In genomic region chr5:52915176-52915875, GRCh38 we compare ENCODE assay signal across 8 cellular contexts.
DNase-seq lines count a peak whose midpoint lies in the region; ATAC-seq and TF ChIP-seq lines count a peak whose summit lies in the region.

No MANE protein-coding gene starts in this region.

- H3K4me1 ChIP-seq in liver (ENCODE audit: control insufficient read depth in 4 of 4, insufficient read depth in 4 of 4, low read length in 3 of 4): peaks cover 0 to 11% (median 7%) of the 10 kb centered on the region in 4 donors

- H3K9me3 Mint-ChIP-seq in dendritic cell treated with granulocyte-macrophage colony-stimulating factor and Interleukin-4, amounts not matched to agents 40 ng/mL and 50 ng/mL, for 4 days: no peaks in the 10 kb centered on the region

- TF ChIP-seq CTCF in BJ (IDR thresholded peaks at IDR 0.05; ENCODE audit: insufficient read depth, low read depth, low read length) (peak; percentile 65), liver (IDR thresholded peaks at IDR 0.05; ENCODE audit: low read depth, low read length, missing input control) (peak; percentile 54)

- POLR2A ChIA-PET in BJ (lab: Charles Lee): no interaction called here

- H3K36me3 Mint-ChIP-seq in dendritic cell treated with granulocyte-macrophage colony-stimulating factor and Interleukin-4, amounts not matched to agents 40 ng/mL and 50 ng/mL, for 4 days (ENCODE audit: low read depth): no peaks in the 10 kb centered on the region

- peak overlapping the region; percentile 21; the same call in 1 of the 2 replicates for H3K4me3 ChIP-seq in BJ (ENCODE audit: low read depth, low read length)
- peak overlapping the region in 1 of 3 donors; percentile 41 for H3K4me3 ChIP-seq in liver (ENCODE audit: low read depth in 1 of 3, low read length in 3 of 3)

- H3K4me1 Mint-ChIP-seq in dendritic cell treated with granulocyte-macrophage colony-stimulating factor and Interleukin-4, amounts not matched to agents 40 ng/mL and 50 ng/mL, for 4 days (ENCODE audit: low read depth): no peaks in the 10 kb centered on the region

- no peaks in the 10 kb centered on the region for H3K9me3 ChIP-seq in liver (ENCODE audit: control insufficient read depth in 4 of 4, low read length in 3 of 4)

- no peaks in the 10 kb centered on the region for H3K36me3 ChIP-seq in BJ (ENCODE audit: control insufficient read depth, insufficient read depth, low read length)
- peaks cover 3 to 20% (median 7%) of the 10 kb centered on the region in 4 donors for H3K36me3 ChIP-seq in liver (ENCODE audit: control insufficient read depth in 4 of 4, insufficient read depth in 3 of 4, low read depth in 1 of 4, low read length in 3 of 4)

- peaks cover 4% of the 10 kb centered on the region for H3K27me3 Mint-ChIP-seq in dendritic cell treated with granulocyte-macrophage colony-stimulating factor and Interleukin-4, amounts not matched to agents 40 ng/mL and 50 ng/mL, for 4 days

- DNase-seq in BJ (ENCODE audit: low read depth) (peak; percentile 37), NCI-H2227 (lab: John Stamatoyannopoulos, UW; ENCODE audit: unreplicated experiment) (peak; percentile 67)
- peak; percentile 31 for DNase-seq in activated CD4-positive, CD25-positive, alpha-beta regulatory T cell treated with anti-CD3 and anti-CD28 coated beads, Interleukin-2, amount 50 U/mL, for 16 hours (ENCODE audit: low read depth, low spot score)
- DNase-seq in stimulated activated CD4-positive, alpha-beta T cell treated with anti-CD3 and anti-CD28 coated beads, TNF-alpha, amount 100 ng/mL, for 48 hours (ENCODE audit: low read depth in 3 of 3): peak; percentile 2 to 25 (median 12)

- TF ChIP-seq RAD21 in liver (IDR thresholded peaks at IDR 0.05): peak; percentile 93 to 95

- no peak overlapping the region for H3K27ac Mint-ChIP-seq in dendritic cell treated with granulocyte-macrophage colony-stimulating factor and Interleukin-4, amounts not matched to agents 40 ng/mL and 50 ng/mL, for 4 days

- intact Hi-C loops in dendritic cell treated with granulocyte-macrophage colony-stimulating factor and Interleukin-4, amounts not matched to agents 40 ng/mL and 50 ng/mL, for 4 days (cut with micrococcal nuclease): loop anchor here (1.0 to 10.0 kb wide), 2 partner anchors 131 to 222 kb away; partner anchors contain the start of genes ITGA1 and PELO

- H3K27me3 ChIP-seq in BJ (ENCODE audit: control insufficient read depth, insufficient read depth, low read length) (no peaks in the 10 kb centered on the region), liver (ENCODE audit: control insufficient read depth in 4 of 4, insufficient read depth in 4 of 4, low read length in 3 of 4) (no peaks in the 10 kb centered on the region)

- CTCF ChIA-PET in BJ (lab: Yijun Ruan, JAX): interaction anchor here (0.5 to 1.1 kb wide), 28 partner anchors 8 to 260 kb away, joined by 3 to 13 read pairs (median 4); partner anchors contain the start of genes ITGA1, ITGA2 and PELO

- H3K4me3 Mint-ChIP-seq in dendritic cell treated with granulocyte-macrophage colony-stimulating factor and Interleukin-4, amounts not matched to agents 40 ng/mL and 50 ng/mL, for 4 days: peak overlapping the region; percentile 67

- H3K27ac ChIP-seq in liver (ENCODE audit: low read depth in 1 of 2, low read length in 2 of 2): peak overlapping the region; percentile 38 to 67

- ATAC-seq in GM19023 (IDR thresholded peaks at IDR 0.05; ENCODE audit: unreplicated experiment): peak; percentile 100
- peak; percentile 96 for ATAC-seq in HG03135 (IDR thresholded peaks at IDR 0.05; ENCODE audit: unreplicated experiment)

- 5% methylated on average over 4 of the region's 4 CpGs for WGBS in liver

- peak overlapping the region in 1 of 2 donors; percentile 33 for H3K9ac ChIP-seq in liver (ENCODE audit: low read depth in 1 of 2, low read length in 2 of 2)

TF ChIP-seq in liver, 16 proteins besides CTCF, POLR2A, EP300 and RAD21:
- TF ChIP-seq ATF3 (IDR thresholded peaks at IDR 0.05) (no peak), TAF1 (conservative IDR thresholded peaks at IDR 0.05) (no peak), REST (IDR thresholded peaks at IDR 0.05) (no peak), SP1 (IDR thresholded peaks at IDR 0.05) (no peak), HNF4G (IDR thresholded peaks at IDR 0.05) (no peak), EGR1 (IDR thresholded peaks at IDR 0.05; ENCODE audit: low read depth in 2 of 2) (no peak), HNF4A (conservative IDR thresholded peaks at IDR 0.05) (peak in 1 of 2 donors; percentile 38), ZBTB33 (IDR thresholded peaks at IDR 0.05) (no peak), RXRA (IDR thresholded peaks at IDR 0.05) (peak; percentile 56 to 86), NR2F2 (IDR thresholded peaks at IDR 0.05) (peak; percentile 87), FOXA1 (IDR thresholded peaks at IDR 0.05) (peak; percentile 22), FOXA2 (IDR thresholded peaks at IDR 0.05) (no peak), YY1 (IDR thresholded peaks at IDR 0.05) (peak; percentile 69), JUND (IDR thresholded peaks at IDR 0.05) (peak in 1 of 2 donors; percentile 34), MAX (IDR thresholded peaks at IDR 0.05) (no peak), GABPA (IDR thresholded peaks at IDR 0.05 in 1 of 2, conservative IDR thresholded peaks at IDR 0.05 in 1 of 2) (no peak)

Comparison
In these comparisons a context has a peak if more than half of its experiments do, and no peak if none do; other contexts are left out.
1. DNase-seq: peak in every context shown above with its lines; median percentile 67 in NCI-H2227; 37 in BJ; 31 in activated CD4-positive, CD25-positive, alpha-beta regulatory T cell treated with anti-CD3 and anti-CD28 coated beads, Interleukin-2, amount 50 U/mL, for 16 hours; 12 in stimulated activated CD4-positive, alpha-beta T cell treated with anti-CD3 and anti-CD28 coated beads, TNF-alpha, amount 100 ng/mL, for 48 hours.